Comparison of ENCODE assay signal across 3 cellular contexts in the genomic region with DNA sequence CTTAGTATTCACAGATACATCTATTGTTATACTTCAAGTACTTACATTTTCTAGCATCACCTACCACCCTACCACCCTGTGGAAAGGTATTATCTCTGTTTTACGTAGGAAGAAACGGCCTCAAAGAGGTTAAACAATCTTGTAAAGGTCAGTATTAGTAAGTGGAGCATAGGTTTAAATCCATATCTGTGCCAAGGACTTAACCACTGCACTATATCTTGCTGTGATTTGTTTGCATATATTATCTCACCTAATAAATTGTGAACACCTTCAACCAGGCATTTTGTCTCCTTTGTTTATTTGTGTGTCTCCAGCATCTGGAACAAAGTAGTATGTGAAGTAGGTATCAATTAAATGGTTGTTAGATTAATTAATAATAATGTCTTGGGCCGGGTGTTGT.
TF ChIP-seq lines count a peak whose summit lies in the region.

No MANE protein-coding gene starts in this region.

TF ChIP-seq in HEK293, 187 proteins besides CTCF, POLR2A, EP300 and RAD21:
- 0 out of 2 replicates have a peak, but pooled peaks have one; percentile 54 for TF ChIP-seq ZNF664 (tag by site-specific recombination; IDR thresholded peaks at IDR 0.05)
- TF ChIP-seq, protein P1, sequence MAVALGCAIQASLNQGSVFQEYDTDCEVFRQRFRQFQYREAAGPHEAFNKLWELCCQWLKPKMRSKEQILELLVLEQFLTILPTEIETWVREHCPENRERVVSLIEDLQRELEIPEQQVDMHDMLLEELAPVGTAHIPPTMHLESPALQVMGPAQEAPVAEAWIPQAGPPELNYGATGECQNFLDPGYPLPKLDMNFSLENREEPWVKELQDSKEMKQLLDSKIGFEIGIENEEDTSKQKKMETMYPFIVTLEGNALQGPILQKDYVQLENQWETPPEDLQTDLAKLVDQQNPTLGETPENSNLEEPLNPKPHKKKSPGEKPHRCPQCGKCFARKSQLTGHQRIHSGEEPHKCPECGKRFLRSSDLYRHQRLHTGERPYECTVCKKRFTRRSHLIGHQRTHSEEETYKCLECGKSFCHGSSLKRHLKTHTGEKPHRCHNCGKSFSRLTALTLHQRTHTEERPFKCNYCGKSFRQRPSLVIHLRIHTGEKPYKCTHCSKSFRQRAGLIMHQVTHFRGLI (tag by site-specific recombination; IDR thresholded peaks at IDR 0.05) = no peak

TF ChIP-seq in H1, 55 proteins besides CTCF, POLR2A, EP300 and RAD21:
- no peak for TF ChIP-seq EZH2 (IDR thresholded peaks at IDR 0.05; ENCODE audit: low read depth, low read length, severe bottlenecking)
- no peak for TF ChIP-seq SIRT6 (IDR thresholded peaks at IDR 0.05; ENCODE audit: low read length)
- TF ChIP-seq SRF (IDR thresholded peaks at IDR 0.05; ENCODE audit: low read depth, low read length) = no peak
- no peak for TF ChIP-seq NRF1 (IDR thresholded peaks at IDR 0.05; ENCODE audit: low read depth, low read length)
- no peak for TF ChIP-seq RFX5 (IDR thresholded peaks at IDR 0.05; ENCODE audit: borderline replicate concordance, low read depth, low read length)
- TF ChIP-seq NANOG (IDR thresholded peaks at IDR 0.05; ENCODE audit: insufficient read depth, low read depth, low read length, poor library complexity, severe bottlenecking) = no peak
- TF ChIP-seq JUND (IDR thresholded peaks at IDR 0.05; ENCODE audit: low read length) = no peak
- TF ChIP-seq ASH2L (IDR thresholded peaks at IDR 0.05; ENCODE audit: low read length) = no peak
- TF ChIP-seq ZNF274 (IDR thresholded peaks at IDR 0.05; ENCODE audit: borderline replicate concordance, extremely low read depth, low read length) = no peak
- TF ChIP-seq FOSL1 (IDR thresholded peaks at IDR 0.05; ENCODE audit: insufficient read depth, low read depth, low read length) = no peak
- no peak for TF ChIP-seq SP1 (IDR thresholded peaks at IDR 0.05; ENCODE audit: low read depth, low read length)
- no peak for TF ChIP-seq MAFK (IDR thresholded peaks at IDR 0.05; ENCODE audit: low read depth, low read length)
- TF ChIP-seq BRCA1 (IDR thresholded peaks at IDR 0.05; ENCODE audit: low read depth, low read length) = no peak
- TF ChIP-seq KDM1A (IDR thresholded peaks at IDR 0.05; ENCODE audit: borderline replicate concordance, low read length) = no peak
- TF ChIP-seq ATF3 (IDR thresholded peaks at IDR 0.05; ENCODE audit: insufficient read depth, low read depth, low read length) = no peak
- no peak for TF ChIP-seq SP2 (IDR thresholded peaks at IDR 0.05; ENCODE audit: low read length)
- TF ChIP-seq PHF8 (conservative IDR thresholded peaks at IDR 0.05; ENCODE audit: low read depth, low read length) = no peak
- no peak for TF ChIP-seq TCF12 (IDR thresholded peaks at IDR 0.05; ENCODE audit: low read depth, low read length)

TF ChIP-seq in HepG2, 621 proteins besides CTCF, POLR2A, EP300 and RAD21:
- TF ChIP-seq, protein P2, sequence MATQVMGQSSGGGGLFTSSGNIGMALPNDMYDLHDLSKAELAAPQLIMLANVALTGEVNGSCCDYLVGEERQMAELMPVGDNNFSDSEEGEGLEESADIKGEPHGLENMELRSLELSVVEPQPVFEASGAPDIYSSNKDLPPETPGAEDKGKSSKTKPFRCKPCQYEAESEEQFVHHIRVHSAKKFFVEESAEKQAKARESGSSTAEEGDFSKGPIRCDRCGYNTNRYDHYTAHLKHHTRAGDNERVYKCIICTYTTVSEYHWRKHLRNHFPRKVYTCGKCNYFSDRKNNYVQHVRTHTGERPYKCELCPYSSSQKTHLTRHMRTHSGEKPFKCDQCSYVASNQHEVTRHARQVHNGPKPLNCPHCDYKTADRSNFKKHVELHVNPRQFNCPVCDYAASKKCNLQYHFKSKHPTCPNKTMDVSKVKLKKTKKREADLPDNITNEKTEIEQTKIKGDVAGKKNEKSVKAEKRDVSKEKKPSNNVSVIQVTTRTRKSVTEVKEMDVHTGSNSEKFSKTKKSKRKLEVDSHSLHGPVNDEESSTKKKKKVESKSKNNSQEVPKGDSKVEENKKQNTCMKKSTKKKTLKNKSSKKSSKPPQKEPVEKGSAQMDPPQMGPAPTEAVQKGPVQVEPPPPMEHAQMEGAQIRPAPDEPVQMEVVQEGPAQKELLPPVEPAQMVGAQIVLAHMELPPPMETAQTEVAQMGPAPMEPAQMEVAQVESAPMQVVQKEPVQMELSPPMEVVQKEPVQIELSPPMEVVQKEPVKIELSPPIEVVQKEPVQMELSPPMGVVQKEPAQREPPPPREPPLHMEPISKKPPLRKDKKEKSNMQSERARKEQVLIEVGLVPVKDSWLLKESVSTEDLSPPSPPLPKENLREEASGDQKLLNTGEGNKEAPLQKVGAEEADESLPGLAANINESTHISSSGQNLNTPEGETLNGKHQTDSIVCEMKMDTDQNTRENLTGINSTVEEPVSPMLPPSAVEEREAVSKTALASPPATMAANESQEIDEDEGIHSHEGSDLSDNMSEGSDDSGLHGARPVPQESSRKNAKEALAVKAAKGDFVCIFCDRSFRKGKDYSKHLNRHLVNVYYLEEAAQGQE (IDR thresholded peaks at IDR 0.05; ENCODE audit: borderline replicate concordance in 1 of 2, low read depth in 1 of 2, low read length in 2 of 2) = no peak
- TF ChIP-seq BRF2 (CRISPR knock-in tag; IDR thresholded peaks at IDR 0.05) (no peak), SIN3A (IDR thresholded peaks at IDR 0.05; ENCODE audit: borderline replicate concordance, low read depth, low read length) (no peak), ZNF20 (CRISPR knock-in tag; IDR thresholded peaks at IDR 0.05) (no peak), TOPORS (CRISPR knock-in tag; IDR thresholded peaks at IDR 0.05) (no peak), ZNF530 (CRISPR knock-in tag; IDR thresholded peaks at IDR 0.05; ENCODE audit: low read depth) (no peak), GPN1 (CRISPR knock-in tag; IDR thresholded peaks at IDR 0.05; ENCODE audit: borderline replicate concordance) (no peak), ZNF737 (CRISPR knock-in tag; IDR thresholded peaks at IDR 0.05; ENCODE audit: borderline replicate concordance) (no peak), KDM3A (CRISPR knock-in tag; IDR thresholded peaks at IDR 0.05; ENCODE audit: low read depth) (no peak), ZFP82 (CRISPR knock-in tag; IDR thresholded peaks at IDR 0.05; ENCODE audit: borderline replicate concordance) (no peak), ZNF121 (CRISPR knock-in tag; IDR thresholded peaks at IDR 0.05) (no peak)
- TF ChIP-seq, protein P3, sequence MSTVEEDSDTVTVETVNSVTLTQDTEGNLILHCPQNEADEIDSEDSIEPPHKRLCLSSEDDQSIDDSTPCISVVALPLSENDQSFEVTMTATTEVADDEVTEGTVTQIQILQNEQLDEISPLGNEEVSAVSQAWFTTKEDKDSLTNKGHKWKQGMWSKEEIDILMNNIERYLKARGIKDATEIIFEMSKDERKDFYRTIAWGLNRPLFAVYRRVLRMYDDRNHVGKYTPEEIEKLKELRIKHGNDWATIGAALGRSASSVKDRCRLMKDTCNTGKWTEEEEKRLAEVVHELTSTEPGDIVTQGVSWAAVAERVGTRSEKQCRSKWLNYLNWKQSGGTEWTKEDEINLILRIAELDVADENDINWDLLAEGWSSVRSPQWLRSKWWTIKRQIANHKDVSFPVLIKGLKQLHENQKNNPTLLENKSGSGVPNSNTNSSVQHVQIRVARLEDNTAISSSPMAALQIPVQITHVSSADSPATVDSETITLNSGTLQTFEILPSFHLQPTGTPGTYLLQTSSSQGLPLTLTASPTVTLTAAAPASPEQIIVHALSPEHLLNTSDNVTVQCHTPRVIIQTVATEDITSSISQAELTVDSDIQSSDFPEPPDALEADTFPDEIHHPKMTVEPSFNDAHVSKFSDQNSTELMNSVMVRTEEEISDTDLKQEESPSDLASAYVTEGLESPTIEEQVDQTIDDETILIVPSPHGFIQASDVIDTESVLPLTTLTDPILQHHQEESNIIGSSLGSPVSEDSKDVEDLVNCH (CRISPR knock-in tag; IDR thresholded peaks at IDR 0.05) = no peak
- TF ChIP-seq, protein P4, sequence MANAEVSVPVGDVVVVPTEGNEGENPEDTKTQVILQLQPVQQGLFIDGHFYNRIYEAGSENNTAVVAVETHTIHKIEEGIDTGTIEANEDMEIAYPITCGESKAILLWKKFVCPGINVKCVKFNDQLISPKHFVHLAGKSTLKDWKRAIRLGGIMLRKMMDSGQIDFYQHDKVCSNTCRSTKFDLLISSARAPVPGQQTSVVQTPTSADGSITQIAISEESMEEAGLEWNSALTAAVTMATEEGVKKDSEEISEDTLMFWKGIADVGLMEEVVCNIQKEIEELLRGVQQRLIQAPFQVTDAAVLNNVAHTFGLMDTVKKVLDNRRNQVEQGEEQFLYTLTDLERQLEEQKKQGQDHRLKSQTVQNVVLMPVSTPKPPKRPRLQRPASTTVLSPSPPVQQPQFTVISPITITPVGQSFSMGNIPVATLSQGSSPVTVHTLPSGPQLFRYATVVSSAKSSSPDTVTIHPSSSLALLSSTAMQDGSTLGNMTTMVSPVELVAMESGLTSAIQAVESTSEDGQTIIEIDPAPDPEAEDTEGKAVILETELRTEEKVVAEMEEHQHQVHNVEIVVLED (CRISPR knock-in tag; IDR thresholded peaks at IDR 0.05; ENCODE audit: borderline replicate concordance) = no peak
- TF ChIP-seq, protein P5, sequence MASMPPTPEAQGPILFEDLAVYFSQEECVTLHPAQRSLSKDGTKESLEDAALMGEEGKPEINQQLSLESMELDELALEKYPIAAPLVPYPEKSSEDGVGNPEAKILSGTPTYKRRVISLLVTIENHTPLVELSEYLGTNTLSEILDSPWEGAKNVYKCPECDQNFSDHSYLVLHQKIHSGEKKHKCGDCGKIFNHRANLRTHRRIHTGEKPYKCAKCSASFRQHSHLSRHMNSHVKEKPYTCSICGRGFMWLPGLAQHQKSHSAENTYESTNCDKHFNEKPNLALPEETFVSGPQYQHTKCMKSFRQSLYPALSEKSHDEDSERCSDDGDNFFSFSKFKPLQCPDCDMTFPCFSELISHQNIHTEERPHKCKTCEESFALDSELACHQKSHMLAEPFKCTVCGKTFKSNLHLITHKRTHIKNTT (CRISPR knock-in tag; IDR thresholded peaks at IDR 0.05) = no peak
TF ChIP-seq in HepG2: peak in this region for 0.
